ENCODE assay signal across 9 cellular contexts in the genomic region with DNA sequence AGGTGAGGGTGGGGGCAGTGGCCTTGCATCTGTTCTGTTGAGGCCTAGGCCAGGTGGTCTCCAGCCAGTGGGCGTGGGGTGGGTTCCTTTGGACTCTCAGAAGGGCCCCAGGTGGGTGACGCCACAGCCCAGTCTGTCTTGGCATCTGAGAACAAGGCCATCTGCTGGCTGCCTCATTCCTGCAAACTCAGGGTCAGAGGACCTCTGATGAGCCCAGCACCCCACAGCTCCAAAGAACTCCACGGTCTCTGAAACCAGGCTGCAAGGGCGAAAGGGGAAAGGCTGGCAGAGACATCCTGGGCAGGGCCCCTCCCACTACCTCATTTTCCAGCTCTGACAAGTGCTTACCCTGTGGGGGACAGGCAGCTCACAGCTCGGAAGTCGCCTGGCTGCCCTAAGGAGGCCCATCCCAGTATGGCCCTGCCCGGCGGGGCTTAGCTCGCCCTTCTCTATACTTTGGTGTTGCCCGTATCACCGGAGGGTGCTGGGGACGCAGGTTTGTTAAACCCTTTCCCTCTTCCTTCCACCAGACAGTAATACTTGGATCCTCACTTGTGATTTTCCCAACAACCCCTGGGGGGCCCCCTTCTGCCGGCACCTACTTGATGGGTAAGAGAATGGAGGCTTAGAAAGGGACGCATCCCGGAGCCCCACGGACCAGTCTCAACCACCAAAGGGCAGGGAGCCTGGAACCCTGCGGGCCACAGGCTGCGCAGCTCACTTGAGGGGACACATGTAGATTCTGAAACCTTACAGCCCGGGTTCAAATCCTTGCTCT. TPM values are rescaled to one million over a fixed set of nuclear protein-coding genes. Genes with fewer than 3 reads are reported as not detected.
DNase-seq lines count a peak whose midpoint lies in the region; ATAC-seq and TF ChIP-seq lines count a peak whose summit lies in the region.
"Had no signal": no experiment of that assay in that cellular context is flagged by ENCODE, and none has a peak within 500 bp of the region (broad histone marks: within the 10 kb centered on the region; RNA-seq: fewer than 3 reads in every experiment).

No MANE protein-coding gene starts in this region.

- no peak overlapping the region for H3K4me3 ChIP-seq in kidney epithelial cell (ENCODE audit: low read depth, low read length)

- no peaks in the 10 kb centered on the region for H3K9me3 Mint-ChIP-seq in type B pancreatic cell

- peak overlapping the region; percentile 46 for H3K27ac ChIP-seq in angular gyrus (ENCODE audit: low read depth, low read length)

- peak overlapping the region; percentile 69 for H3K4me3 Mint-ChIP-seq in type B pancreatic cell

- no peak for ATAC-seq in GM18873 (IDR thresholded peaks at IDR 0.05; ENCODE audit: low FRiP score, unreplicated experiment)
- ATAC-seq in GM21528 (IDR thresholded peaks at IDR 0.05; ENCODE audit: low FRiP score, unreplicated experiment): no peak

- TF ChIP-seq CTCF in LNCAP (IDR thresholded peaks at IDR 0.05) (peak; percentile 16; the same call in 1 of the 2 replicates), kidney epithelial cell (IDR thresholded peaks at IDR 0.05; ENCODE audit: insufficient read depth, low read length, poor library complexity, severe bottlenecking) (peak; percentile 45), type B pancreatic cell (conservative IDR thresholded peaks at IDR 0.05) (peak; percentile 42)

- peaks cover 11% of the 10 kb centered on the region for H3K4me1 Mint-ChIP-seq in type B pancreatic cell (ENCODE audit: unreplicated experiment)

- H3K27me3 ChIP-seq in kidney epithelial cell (ENCODE audit: control insufficient read depth, insufficient read depth, low read length): no peaks in the 10 kb centered on the region

- peak overlapping the region; percentile 86 for H3K27ac Mint-ChIP-seq in type B pancreatic cell

- no peaks in the 10 kb centered on the region for H3K36me3 ChIP-seq in kidney epithelial cell (ENCODE audit: control insufficient read depth, insufficient read depth, low read length)

- H3K36me3 Mint-ChIP-seq in type B pancreatic cell: no peaks in the 10 kb centered on the region

- no peaks in the 10 kb centered on the region for H3K27me3 Mint-ChIP-seq in type B pancreatic cell

- DNase-seq in Daoy (ENCODE audit: low read depth): peak; percentile 69
- DNase-seq in kidney epithelial cell (ENCODE audit: low read depth): no peak
- DNase-seq in type B pancreatic cell (ENCODE audit: extremely low spot score, unreplicated experiment): no peak
- DNase-seq in NCI-H1105 treated with DMSO at 0.1 percent for 48 hours (lab: John Stamatoyannopoulos, UW): no peak

RNA-seq across cellular contexts. Expression of a gene that starts 10.9 kb away (rescaled TPM):
- 0.40 TPM in 1 of 2 replicates, not detected in the other for total RNA-seq in Daoy (2014; rRNA removed; shearing (Covaris generic))
- 0.96 TPM in 1 of 2 replicates, not detected in the other for total RNA-seq in kidney epithelial cell
- total RNA-seq in type B pancreatic cell (ENCODE audit: low replicate concordance): 0.24 and 1.0 TPM in 2 replicates
- total RNA-seq: T-helper 2 cell treated with Interferon-gamma antibody and Interleukin-4, amounts not matched to agents 100 ng/mL and 5 ng/mL, for 36 hours had no signal
